Comparison of ENCODE assay signal across 13 cellular contexts in genomic region chr1:173043253-173043652, GRCh38. TPM values are rescaled to one million over a fixed set of nuclear protein-coding genes. Genes with fewer than 3 reads are reported as not detected.
DNase-seq lines count a peak whose midpoint lies in the region; ATAC-seq, FAIRE-seq and TF ChIP-seq lines count a peak whose summit lies in the region.
"Had no signal": no experiment of that assay in that cellular context is flagged by ENCODE, and none has a peak within 500 bp of the region (broad histone marks: within the 10 kb centered on the region; RNA-seq: fewer than 3 reads in every experiment).

No MANE protein-coding gene starts in this region.

- no peak overlapping the region for H3K4me3 Mint-ChIP-seq in GM23338
- H3K4me3 Mint-ChIP-seq: neural progenitor cell had no signal

- H3K79me2 ChIP-seq in GM23338 (replicated peaks; ENCODE audit: insufficient read depth) = no peaks in the 10 kb centered on the region

- H3K4me2 ChIP-seq in GM23338 = no peak overlapping the region
- H3K4me2 ChIP-seq: BLaER1, neural progenitor cell had no signal

- no peak overlapping the region for H3K4me3 ChIP-seq in A673 (ENCODE audit: low read depth, low read length, poor library complexity, severe bottlenecking)
- H3K4me3 ChIP-seq in GM23338 = no peak overlapping the region
- no peak overlapping the region for H3K4me3 ChIP-seq in RWPE2 (ENCODE audit: severe bottlenecking)
- no peak overlapping the region for H3K4me3 ChIP-seq in fibroblast of pulmonary artery (replicated peaks; ENCODE audit: low read depth, low read length)
- H3K4me3 ChIP-seq: BLaER1, body of pancreas, esophagus squamous epithelium, neural progenitor cell had no signal

- H3K4me1 Mint-ChIP-seq in GM23338 = peaks cover 4% of the 10 kb centered on the region; the same call in 2 of the 3 replicates
- H3K4me1 Mint-ChIP-seq: neural progenitor cell had no signal

- BruUV-seq in A673 (replicated peaks; lab: Mats Ljungman, UMichigan) = no TSS peak

- no peaks in the 10 kb centered on the region for H4K20me1 ChIP-seq in GM23338 (replicated peaks; ENCODE audit: insufficient read depth)
- H4K20me1 ChIP-seq: BLaER1 had no signal

- H3K27me3 ChIP-seq in A673 (replicated peaks; ENCODE audit: insufficient read depth, low read depth, low read length, poor library complexity) = no peaks in the 10 kb centered on the region
- no peaks in the 10 kb centered on the region for H3K27me3 ChIP-seq in GM23338 (ENCODE audit: insufficient read depth)
- no peaks in the 10 kb centered on the region for H3K27me3 ChIP-seq in RWPE2 (ENCODE audit: insufficient read depth, poor library complexity, severe bottlenecking)
- H3K27me3 ChIP-seq: BLaER1, body of pancreas, esophagus squamous epithelium, neural progenitor cell had no signal

- intact Hi-C loops in A673 (cut with micrococcal nuclease; ENCODE audit: unreplicated experiment) = no loop called here

- FAIRE-seq in D721Med (lab: Jason Lieb, UNC) = no peak

- no peak overlapping the region for H3K27ac Mint-ChIP-seq in GM23338
- H3K27ac Mint-ChIP-seq: neural progenitor cell had no signal

- DNase-seq in A673 (ENCODE audit: low spot score) = peak; percentile 9
- DNase-seq in GM23338 (ENCODE audit: low spot score) = no peak
- DNase-seq in RWPE2 (ENCODE audit: low spot score) = no peak
- peak; percentile 43 for DNase-seq in fibroblast of pulmonary artery (ENCODE audit: low read depth)
- DNase-seq in D721Med (ENCODE audit: insufficient read length, low spot score) = no peak
- DNase-seq in NK-92 treated with Interleukin-12 subunit alpha and Interleukin-12 subunit beta, amount 100 ng/mL, for 24 hours (lab: John Stamatoyannopoulos, UW) = no peak
- DNase-seq: body of pancreas, esophagus squamous epithelium, NCI-H187 had no signal

- H2AFZ ChIP-seq in GM23338 = 0 out of 2 replicates have a peak overlapping the region, but pooled peaks have one; percentile 29
- H2AFZ ChIP-seq: neural progenitor cell had no signal

- CTCF ChIA-PET in A673 (lab: Charles Lee) = no interaction called here

- no peaks in the 10 kb centered on the region for H3F3A ChIP-seq in GM23338 (replicated peaks; ENCODE audit: low read depth)

- peaks cover 12% of the 10 kb centered on the region for H3K9me2 ChIP-seq in GM23338 (ENCODE audit: insufficient read depth)

- H3K36me3 ChIP-seq in A673 (ENCODE audit: insufficient read depth, low read length, poor library complexity, severe bottlenecking) = no peaks in the 10 kb centered on the region
- H3K36me3 ChIP-seq in GM23338 (ENCODE audit: insufficient read depth) = no peaks in the 10 kb centered on the region
- no peaks in the 10 kb centered on the region for H3K36me3 ChIP-seq in RWPE2 (ENCODE audit: low read depth)
- H3K36me3 ChIP-seq: BLaER1, esophagus squamous epithelium, neural progenitor cell had no signal

- POLR2A ChIA-PET in A673 (lab: Charles Lee; ENCODE audit: low non-redundant PET) = no interaction called here

- H3K4me1 ChIP-seq in A673 (ENCODE audit: insufficient read depth, low read length, poor library complexity, severe bottlenecking) (no peaks in the 10 kb centered on the region), GM23338 (ENCODE audit: insufficient read depth) (no peaks in the 10 kb centered on the region; the same call in 1 of the 2 replicates), RWPE2 (ENCODE audit: insufficient read depth, poor library complexity, severe bottlenecking) (peaks cover 15% of the 10 kb centered on the region)
- H3K4me1 ChIP-seq: BLaER1, body of pancreas, neural progenitor cell had no signal

- H3K9me3 Mint-ChIP-seq in GM23338 = no peaks in the 10 kb centered on the region
- H3K9me3 Mint-ChIP-seq: neural progenitor cell had no signal

- no peak overlapping the region for H3K27ac ChIP-seq in A673 (ENCODE audit: low read depth, low read length, poor library complexity, severe bottlenecking)
- H3K27ac ChIP-seq in GM23338 (ENCODE audit: low read depth) = no peak overlapping the region
- H3K27ac ChIP-seq in RWPE2 (ENCODE audit: poor library complexity, severe bottlenecking) = no peak overlapping the region
- H3K27ac ChIP-seq: BLaER1, body of pancreas, esophagus squamous epithelium, neural progenitor cell had no signal

- TF ChIP-seq CTCF in A673 (conservative IDR thresholded peaks at IDR 0.05; ENCODE audit: low read depth, low read length) = no peak
- TF ChIP-seq CTCF in GM23338 (conservative IDR thresholded peaks at IDR 0.05; ENCODE audit: low read depth in 2 of 2) = no peak
- TF ChIP-seq CTCF in RWPE2 (IDR thresholded peaks at IDR 0.05; ENCODE audit: poor library complexity, severe bottlenecking) = no peak
- no peak for TF ChIP-seq CTCF in fibroblast of pulmonary artery (IDR thresholded peaks at IDR 0.05; ENCODE audit: low read length, missing control alignments)
- TF ChIP-seq CTCF in D721Med (IDR thresholded peaks at IDR 0.05; ENCODE audit: insufficient read depth, missing control alignments) = no peak

- H3K27me3 Mint-ChIP-seq in GM23338 (ENCODE audit: insufficient read depth, low read depth, poor library complexity) = no peaks in the 10 kb centered on the region

- no peaks in the 10 kb centered on the region for H3K9me3 ChIP-seq in A673 (ENCODE audit: low read depth, low read length, poor library complexity, severe bottlenecking)
- no peaks in the 10 kb centered on the region for H3K9me3 ChIP-seq in RWPE2 (ENCODE audit: severe bottlenecking)
- H3K9me3 ChIP-seq: BLaER1, body of pancreas, esophagus squamous epithelium had no signal

- no peaks in the 10 kb centered on the region for H3K36me3 Mint-ChIP-seq in GM23338 (ENCODE audit: low read depth)
- H3K36me3 Mint-ChIP-seq: neural progenitor cell had no signal

- ATAC-seq in GM23338 (no peak), RWPE2 (ENCODE audit: low read depth) (peak; percentile 81), HG03139 (IDR thresholded peaks at IDR 0.05; ENCODE audit: unreplicated experiment) (no peak), GM18498 (IDR thresholded peaks at IDR 0.05; ENCODE audit: unreplicated experiment) (no peak)
- ATAC-seq: body of pancreas had no signal

TF ChIP-seq in GM23338, 12 proteins besides CTCF, POLR2A, EP300 and RAD21 (continues in another document):
- no peak for TF ChIP-seq ZNF331 (CRISPR knock-in tag; IDR thresholded peaks at IDR 0.05; ENCODE audit: low read depth)
- TF ChIP-seq JUNB (IDR thresholded peaks at IDR 0.05; ENCODE audit: unreplicated experiment) = no peak
- TF ChIP-seq ZNF114 (CRISPR knock-in tag; IDR thresholded peaks at IDR 0.05) = no peak
- no peak for TF ChIP-seq STAT1 (IDR thresholded peaks at IDR 0.05; ENCODE audit: unreplicated experiment)
- no peak for TF ChIP-seq EZH2phosphoT487 (IDR thresholded peaks at IDR 0.05; ENCODE audit: unreplicated experiment)
- TF ChIP-seq CREB1 (CRISPR knock-in tag; IDR thresholded peaks at IDR 0.05; ENCODE audit: low read depth) = no peak
- no peak for TF ChIP-seq ETS1 (IDR thresholded peaks at IDR 0.05)
- TF ChIP-seq EZH2 (IDR thresholded peaks at IDR 0.05; ENCODE audit: low read depth, unreplicated experiment) = no peak
- no peak for TF ChIP-seq REST (IDR thresholded peaks at IDR 0.05; ENCODE audit: unreplicated experiment)
- TF ChIP-seq POLR2AphosphoS5 (IDR thresholded peaks at IDR 0.05; ENCODE audit: low read depth) = no peak
- TF ChIP-seq NANOG (IDR thresholded peaks at IDR 0.05; ENCODE audit: borderline replicate concordance) = no peak

RNA-seq across cellular contexts. Expression of gene TNFSF18, which starts 7.5 kb away (rescaled TPM):
- total RNA-seq in A673 (2021) = not detected in 2 replicates
- total RNA-seq in GM23338 (2014; rRNA removed; shearing (Covaris generic)) = not detected in 2 replicates
- not detected in 2 replicates for polyA plus RNA-seq in GM23338 (2016; fragmentation: Nextera tagmentation; extraction: Ambion mirVana)
- total RNA-seq: body of pancreas had no signal

Comparison
In these comparisons a context has a peak if more than half of its experiments do, and no peak if none do; other contexts are left out.
1. DNase-seq: peak in A673 (single experiment) and fibroblast of pulmonary artery (single experiment); none in GM23338 (single experiment), RWPE2 (single experiment), D721Med (single experiment) and NK-92 treated with Interleukin-12 subunit alpha and Interleukin-12 subunit beta, amount 100 ng/mL, for 24 hours (single experiment).